In genomic region chr10:79206300-79207095, GRCh38 we compare ENCODE assay signal across 27 cellular contexts.
DNase-seq lines count a peak whose midpoint lies in the region; ATAC-seq and TF ChIP-seq lines count a peak whose summit lies in the region.
"Had no signal": no experiment of that assay in that cellular context is flagged by ENCODE, and none has a peak within 500 bp of the region (broad histone marks: within the 10 kb centered on the region; RNA-seq: fewer than 3 reads in every experiment).

No MANE protein-coding gene starts in this region.

- H3K4me3 ChIP-seq in left ventricle myocardium inferior (no peak overlapping the region), osteoblast (ENCODE audit: insufficient read depth, low read length) (no peak overlapping the region)
- H3K4me3 ChIP-seq: esophagus squamous epithelium, pancreas, SJSA1 had no signal

- H3K36me3 Mint-ChIP-seq in endothelial cell (ENCODE audit: low read depth, unreplicated experiment): peaks cover 31% of the 10 kb centered on the region
- H3K36me3 Mint-ChIP-seq in activated T-cell treated with anti-CD3 and anti-CD28 coated beads, Interleukin-2, amount 50 U/mL, for 4 hours (ENCODE audit: insufficient read depth): peaks cover 14% of the 10 kb centered on the region

- in situ Hi-C loops in GM13976 (cut with MboI; ENCODE audit: low sequenced_read_pairs, unreplicated experiment): no loop called here

- H3K4me3 Mint-ChIP-seq in endothelial cell (ENCODE audit: unreplicated experiment): peak overlapping the region; percentile 22
- no peak overlapping the region for H3K4me3 Mint-ChIP-seq in activated T-cell treated with anti-CD3 and anti-CD28 coated beads, Interleukin-2, amount 50 U/mL, for 4 hours
- H3K4me3 Mint-ChIP-seq: activated naive CD8-positive, alpha-beta T cell; nephron had no signal

- H3K27ac ChIP-seq in left ventricle myocardium inferior (replicated peaks) (no peak overlapping the region), osteoblast (ENCODE audit: low read depth, low read length) (no peak overlapping the region)
- H3K27ac ChIP-seq: 22Rv1, esophagus squamous epithelium, foreskin keratinocyte, pancreas, SJSA1, WERI-Rb-1 had no signal

- no peak for ATAC-seq in Right ventricle myocardium superior (ENCODE audit: poor library complexity)
- ATAC-seq in activated T-cell treated with anti-CD3 and anti-CD28 coated beads, Interleukin-2, amount 50 U/mL, for 4 hours: no peak
- ATAC-seq: foreskin keratinocyte, pancreas, right cardiac atrium had no signal

- H3K9me3 ChIP-seq in left ventricle myocardium inferior (replicated peaks) (no peaks in the 10 kb centered on the region), osteoblast (ENCODE audit: low read depth, low read length) (no peaks in the 10 kb centered on the region)
- H3K9me3 ChIP-seq: esophagus squamous epithelium, pancreas, SJSA1 had no signal

- peaks cover 64% of the 10 kb centered on the region for H4K20me1 ChIP-seq in osteoblast (ENCODE audit: insufficient read depth, low read length)

- no peaks in the 10 kb centered on the region for H3K9me3 Mint-ChIP-seq in endothelial cell (ENCODE audit: unreplicated experiment)
- H3K9me3 Mint-ChIP-seq in activated T-cell treated with anti-CD3 and anti-CD28 coated beads, Interleukin-2, amount 50 U/mL, for 4 hours: no peaks in the 10 kb centered on the region
- H3K9me3 Mint-ChIP-seq: nephron had no signal

- peaks cover 94% of the 10 kb centered on the region for H3K36me3 ChIP-seq in left ventricle myocardium inferior
- peaks cover 85% of the 10 kb centered on the region for H3K36me3 ChIP-seq in osteoblast (ENCODE audit: insufficient read depth, low read length)

- H3K27me3 Mint-ChIP-seq in endothelial cell (ENCODE audit: unreplicated experiment): peaks cover 24% of the 10 kb centered on the region
- H3K27me3 Mint-ChIP-seq in activated T-cell treated with anti-CD3 and anti-CD28 coated beads, Interleukin-2, amount 50 U/mL, for 4 hours (ENCODE audit: low read depth): no peaks in the 10 kb centered on the region
- H3K27me3 Mint-ChIP-seq: activated naive CD8-positive, alpha-beta T cell had no signal

- DNase-seq in Right ventricle myocardium superior (peak; percentile 65), left ventricle myocardium inferior (no peak), endothelial cell (ENCODE audit: low spot score) (no peak), osteoblast (ENCODE audit: insufficient read length, low spot score, missing footprints) (peak; percentile 58), superior temporal gyrus (ENCODE audit: extremely low spot score) (peak; percentile 60), NCI-H524 (lab: John Stamatoyannopoulos, UW) (no peak), GM13976 (ENCODE audit: low spot score) (no peak)
- DNase-seq in activated T-cell treated with anti-CD3 and anti-CD28 coated beads, Interleukin-2, amount 50 U/mL, for 4 hours: no peak
- DNase-seq: activated CD4-positive, alpha-beta T cell treated with anti-CD3 and anti-CD28 coated beads for 4 hours; activated effector memory CD4-positive, alpha-beta T cell treated with anti-CD3 and anti-CD28 coated beads, Interleukin-2, amount 50 U/mL, for 16 hours; central memory CD4-positive, alpha-beta T cell; DMS79 treated with DMSO at 0.1 percent for 48 hours; esophagus squamous epithelium; foreskin keratinocyte; GDM1; HCEC 1CT; MV-4-11; NCI-H146; stimulated activated CD4-positive, alpha-beta T cell treated with anti-CD3 and anti-CD28 coated beads, Interleukin-4, amount 100 ng/mL, for 24 hours; T-helper 9 cell; WERI-Rb-1 had no signal

- H3K4me1 ChIP-seq in left ventricle myocardium inferior (peaks cover 42% of the 10 kb centered on the region), osteoblast (ENCODE audit: insufficient read depth, low read length) (no peaks in the 10 kb centered on the region)
- H3K4me1 ChIP-seq: foreskin keratinocyte, pancreas, SJSA1 had no signal

- H3K27ac Mint-ChIP-seq in endothelial cell (ENCODE audit: unreplicated experiment): peak overlapping the region; percentile 88
- H3K27ac Mint-ChIP-seq: activated naive CD8-positive, alpha-beta T cell; nephron had no signal

- no peak overlapping the region for H3K4me2 ChIP-seq in osteoblast (ENCODE audit: insufficient read depth, low read length)

- TF ChIP-seq CTCF in left ventricle myocardium inferior (IDR thresholded peaks at IDR 0.05; ENCODE audit: borderline replicate concordance) (no peak), endothelial cell (IDR thresholded peaks at IDR 0.05; ENCODE audit: unreplicated experiment) (no peak), osteoblast (IDR thresholded peaks at IDR 0.05; ENCODE audit: extremely low read depth, low read depth, low read length) (no peak), GM13976 (IDR thresholded peaks at IDR 0.05; ENCODE audit: borderline replicate concordance, control extremely low read depth, extremely low read depth, insufficient read depth, missing control alignments) (no peak)

- no peaks in the 10 kb centered on the region for H3K4me1 Mint-ChIP-seq in endothelial cell (ENCODE audit: unreplicated experiment)
- H3K4me1 Mint-ChIP-seq in activated T-cell treated with anti-CD3 and anti-CD28 coated beads, Interleukin-2, amount 50 U/mL, for 4 hours (ENCODE audit: low read depth): no peaks in the 10 kb centered on the region

- intact Hi-C loops in Right ventricle myocardium superior (cut with DNase I) (no loop called here), left ventricle myocardium inferior (cut with micrococcal nuclease) (no loop called here)

- no peak overlapping the region for H2AFZ ChIP-seq in osteoblast (ENCODE audit: low read length)

- H3K27me3 ChIP-seq in left ventricle myocardium inferior (ENCODE audit: low read depth) (no peaks in the 10 kb centered on the region), osteoblast (ENCODE audit: insufficient read depth, low read length) (no peaks in the 10 kb centered on the region)
- H3K27me3 ChIP-seq: esophagus squamous epithelium, foreskin keratinocyte, pancreas, SJSA1 had no signal

- H3K79me2 ChIP-seq in osteoblast (ENCODE audit: insufficient read depth, low read length): peaks cover 45% of the 10 kb centered on the region

Comparison
In these comparisons a context has a peak if more than half of its experiments do, and no peak if none do; other contexts are left out.
1. DNase-seq: peak in Right ventricle myocardium superior (single experiment), osteoblast (single experiment) and superior temporal gyrus (single experiment); none in left ventricle myocardium inferior (single experiment), endothelial cell (single experiment), NCI-H524 (0 of 2), GM13976 (single experiment) and activated T-cell treated with anti-CD3 and anti-CD28 coated beads, Interleukin-2, amount 50 U/mL, for 4 hours (single experiment).